11 cellular contexts compared by ENCODE assay signal in the genomic region with DNA sequence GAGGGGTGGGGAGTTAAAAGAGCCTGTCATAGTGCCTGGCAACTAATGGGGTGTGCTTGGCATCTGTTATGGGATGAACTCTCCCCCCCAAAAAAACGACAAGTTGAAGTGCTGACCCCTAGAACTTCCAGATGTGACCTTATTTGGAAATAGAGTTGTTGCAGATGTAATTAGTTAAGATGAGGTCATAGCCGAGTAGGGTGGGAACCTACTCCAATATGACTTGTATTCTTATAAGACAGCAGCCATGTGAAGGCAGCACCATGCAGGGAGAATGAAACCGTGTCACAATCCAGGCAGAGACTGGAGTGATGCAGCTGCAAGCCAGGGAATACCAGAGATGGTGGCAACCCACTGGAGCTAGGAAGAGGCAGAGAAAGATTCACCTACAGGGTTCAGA.
"Had no signal": no experiment of that assay in that cellular context is flagged by ENCODE, and none has a peak within 500 bp of the region (broad histone marks: within the 10 kb centered on the region; RNA-seq: fewer than 3 reads in every experiment).

No MANE protein-coding gene starts in this region.

- H3K27ac ChIP-seq: adrenal gland, foreskin keratinocyte, neutrophil, skin epidermis, tibial artery had no signal

- H3K9me3 ChIP-seq: adrenal gland, neutrophil, tibial artery had no signal

- H3K4me3 Mint-ChIP-seq: central memory CD8-positive, alpha-beta T cell; dendritic cell treated with granulocyte-macrophage colony-stimulating factor and Interleukin-4, amounts not matched to agents 40 ng/mL and 50 ng/mL, for 4 days had no signal

- ATAC-seq: activated CD4-positive, CD25-positive, alpha-beta regulatory T cell treated with anti-CD3 and anti-CD28 coated beads, Interleukin-2, amount 50 U/mL, for 24 hours had no signal

- H3K4me1 Mint-ChIP-seq: central memory CD8-positive, alpha-beta T cell had no signal

- H3K27me3 ChIP-seq: adrenal gland, foreskin keratinocyte, tibial artery had no signal

- H3K9me3 Mint-ChIP-seq: activated T-helper 2 cell treated with anti-CD3 and anti-CD28 coated beads, Interferon-gamma antibody, Interleukin-2, Interleukin-4, amounts not matched to agents 10 μg/mL and 5 μg/mL and 100 μg/mL, durations not matched to agents 14 hours and 24 hours and 36 hours; central memory CD8-positive, alpha-beta T cell; dendritic cell treated with granulocyte-macrophage colony-stimulating factor and Interleukin-4, amounts not matched to agents 40 ng/mL and 50 ng/mL, for 4 days had no signal

- H3K27ac Mint-ChIP-seq: activated T-helper 2 cell treated with anti-CD3 and anti-CD28 coated beads, Interferon-gamma antibody, Interleukin-2, Interleukin-4, amounts not matched to agents 10 μg/mL and 5 μg/mL and 100 μg/mL, durations not matched to agents 14 hours and 24 hours and 36 hours; dendritic cell treated with granulocyte-macrophage colony-stimulating factor and Interleukin-4, amounts not matched to agents 40 ng/mL and 50 ng/mL, for 4 days had no signal

- DNase-seq: activated naive CD4-positive, alpha-beta T cell treated with anti-CD3 and anti-CD28 coated beads, Interleukin-2, amount 50 U/mL, for 16 hours; adrenal gland; T-helper 2 cell; tibial artery had no signal

- H3K36me3 ChIP-seq: adrenal gland, neutrophil, tibial artery had no signal

- H3K4me1 ChIP-seq: adrenal gland had no signal

- H3K4me3 ChIP-seq: adrenal gland, skin epidermis, tibial artery had no signal
